Comparison of ENCODE assay signal across 16 cellular contexts in the genomic region with DNA sequence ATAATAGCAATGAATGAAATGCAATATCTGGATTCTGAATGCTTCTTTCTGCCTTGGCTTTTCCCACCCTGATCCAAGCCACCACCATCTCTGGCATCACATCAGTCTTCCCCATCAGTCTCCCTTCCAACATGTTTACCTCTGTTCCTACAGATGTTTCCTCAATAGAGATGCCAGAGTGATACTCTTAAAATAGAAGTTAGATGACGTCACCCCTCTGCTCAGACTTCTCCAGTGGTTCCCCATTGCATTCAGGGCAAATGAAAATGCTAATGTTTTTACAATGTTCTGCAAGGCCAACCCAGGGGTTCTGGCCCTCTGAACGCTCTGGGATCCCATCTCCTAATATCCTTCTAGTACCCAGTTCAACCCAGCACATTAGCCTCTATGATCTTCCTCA.
DNase-seq lines count a peak whose midpoint lies in the region; ATAC-seq and TF ChIP-seq lines count a peak whose summit lies in the region.
"Had no signal": no experiment of that assay in that cellular context is flagged by ENCODE, and none has a peak within 500 bp of the region (broad histone marks: within the 10 kb centered on the region; RNA-seq: fewer than 3 reads in every experiment).

No MANE protein-coding gene starts in this region.

- peak overlapping the region; percentile 27 for H3K4me2 ChIP-seq in BLaER1
- H3K4me2 ChIP-seq: GM23338, KMS-11 had no signal

- ATAC-seq in HG03025 (IDR thresholded peaks at IDR 0.05; ENCODE audit: low FRiP score, unreplicated experiment) (no peak), WTC11 (no peak), HG02852 (IDR thresholded peaks at IDR 0.05; ENCODE audit: unreplicated experiment) (no peak)
- ATAC-seq: GM23338 had no signal

- H3K9me3 Mint-ChIP-seq in WTC11, result no peaks in the 10 kb centered on the region
- H3K9me3 Mint-ChIP-seq: GM23338 had no signal

- H3K36me3 Mint-ChIP-seq in WTC11, result no peaks in the 10 kb centered on the region
- H3K36me3 Mint-ChIP-seq: CD4-positive, CD25-positive, alpha-beta regulatory T cell; IgD-negative memory B cell had no signal

- no peak overlapping the region for H3K27ac Mint-ChIP-seq in WTC11
- H3K27ac Mint-ChIP-seq: CD4-positive, CD25-positive, alpha-beta regulatory T cell; GM23338; IgD-negative memory B cell had no signal

- peaks cover 45% of the 10 kb centered on the region for H3K4me1 ChIP-seq in BLaER1

- no peak overlapping the region for H3K27ac ChIP-seq in BLaER1
- H3K27ac ChIP-seq: KMS-11 had no signal

- no peak overlapping the region for H3K9ac ChIP-seq in BLaER1
- H3K9ac ChIP-seq: KMS-11 had no signal

- TF ChIP-seq CTCF in epithelial cell of esophagus (IDR thresholded peaks at IDR 0.05; ENCODE audit: insufficient read depth, low read depth, low read length, missing control alignments) (no peak), WTC11 (IDR thresholded peaks at IDR 0.05) (no peak)

- no peaks in the 10 kb centered on the region for H3K27me3 Mint-ChIP-seq in WTC11 (ENCODE audit: low read depth)
- H3K27me3 Mint-ChIP-seq: CD4-positive, CD25-positive, alpha-beta regulatory T cell had no signal

- H3K9me3 ChIP-seq in BLaER1, result no peaks in the 10 kb centered on the region
- H3K9me3 ChIP-seq: BE2C had no signal

- H3K4me3 Mint-ChIP-seq in WTC11, result no peak overlapping the region
- H3K4me3 Mint-ChIP-seq: CD4-positive, CD25-positive, alpha-beta regulatory T cell; GM23338; IgD-negative memory B cell had no signal

- POLR2A ChIA-PET in WTC11 (lab: Charles Lee), result no interaction called here

- DNase-seq in EH (ENCODE audit: low read depth) (peak; percentile 7), LHCN-M2 (ENCODE audit: low read depth) (peak; percentile 0), epithelial cell of esophagus (ENCODE audit: low read depth) (peak; percentile 11), WTC11 (ENCODE audit: low spot score) (no peak)
- DNase-seq in activated T-cell treated with anti-CD3 and anti-CD28 coated beads, Interleukin-2, amount 50 U/mL, for 1 hour, result no peak
- DNase-seq: BE2C; CD4-positive, CD25-positive, alpha-beta regulatory T cell; DMS79; GDM1; H7 had no signal

- no peaks in the 10 kb centered on the region for H3K36me3 ChIP-seq in BLaER1

- H3K27me3 ChIP-seq in BLaER1, result no peaks in the 10 kb centered on the region
- H3K27me3 ChIP-seq: BE2C had no signal

- H3K4me3 ChIP-seq in BLaER1, result no peak overlapping the region
- no peak overlapping the region for H3K4me3 ChIP-seq in epithelial cell of esophagus (ENCODE audit: low read length)
- H3K4me3 ChIP-seq: GM23338 had no signal

- no peaks in the 10 kb centered on the region for H4K20me1 ChIP-seq in BLaER1

- H3K4me1 Mint-ChIP-seq in WTC11, result peaks cover 22% of the 10 kb centered on the region
- H3K4me1 Mint-ChIP-seq: CD4-positive, CD25-positive, alpha-beta regulatory T cell; IgD-negative memory B cell had no signal

- CTCF ChIA-PET in WTC11 (lab: Charles Lee), result no interaction called here

TF ChIP-seq in WTC11, 78 proteins besides CTCF, POLR2A, EP300 and RAD21:
- TF ChIP-seq JAZF1 (CRISPR knock-in tag; IDR thresholded peaks at IDR 0.05) (no peak), ZNF219 (CRISPR knock-in tag; IDR thresholded peaks at IDR 0.05; ENCODE audit: borderline replicate concordance) (no peak), ZNF263 (CRISPR knock-in tag; IDR thresholded peaks at IDR 0.05; ENCODE audit: low read depth) (no peak), PRRX2 (CRISPR knock-in tag; IDR thresholded peaks at IDR 0.05) (no peak), NR2C2 (CRISPR knock-in tag; IDR thresholded peaks at IDR 0.05) (no peak), FOXJ3 (CRISPR knock-in tag; IDR thresholded peaks at IDR 0.05; ENCODE audit: borderline replicate concordance) (no peak), SMAD3 (CRISPR knock-in tag; IDR thresholded peaks at IDR 0.05; ENCODE audit: borderline replicate concordance) (no peak), ZNF317 (CRISPR knock-in tag; IDR thresholded peaks at IDR 0.05; ENCODE audit: borderline replicate concordance, low read depth) (no peak), OVOL2 (CRISPR knock-in tag; IDR thresholded peaks at IDR 0.05; ENCODE audit: borderline replicate concordance) (no peak), ZNF121 (CRISPR knock-in tag; IDR thresholded peaks at IDR 0.05) (no peak), GABPB1 (CRISPR knock-in tag; IDR thresholded peaks at IDR 0.05) (no peak)
- TF ChIP-seq, protein P1, sequence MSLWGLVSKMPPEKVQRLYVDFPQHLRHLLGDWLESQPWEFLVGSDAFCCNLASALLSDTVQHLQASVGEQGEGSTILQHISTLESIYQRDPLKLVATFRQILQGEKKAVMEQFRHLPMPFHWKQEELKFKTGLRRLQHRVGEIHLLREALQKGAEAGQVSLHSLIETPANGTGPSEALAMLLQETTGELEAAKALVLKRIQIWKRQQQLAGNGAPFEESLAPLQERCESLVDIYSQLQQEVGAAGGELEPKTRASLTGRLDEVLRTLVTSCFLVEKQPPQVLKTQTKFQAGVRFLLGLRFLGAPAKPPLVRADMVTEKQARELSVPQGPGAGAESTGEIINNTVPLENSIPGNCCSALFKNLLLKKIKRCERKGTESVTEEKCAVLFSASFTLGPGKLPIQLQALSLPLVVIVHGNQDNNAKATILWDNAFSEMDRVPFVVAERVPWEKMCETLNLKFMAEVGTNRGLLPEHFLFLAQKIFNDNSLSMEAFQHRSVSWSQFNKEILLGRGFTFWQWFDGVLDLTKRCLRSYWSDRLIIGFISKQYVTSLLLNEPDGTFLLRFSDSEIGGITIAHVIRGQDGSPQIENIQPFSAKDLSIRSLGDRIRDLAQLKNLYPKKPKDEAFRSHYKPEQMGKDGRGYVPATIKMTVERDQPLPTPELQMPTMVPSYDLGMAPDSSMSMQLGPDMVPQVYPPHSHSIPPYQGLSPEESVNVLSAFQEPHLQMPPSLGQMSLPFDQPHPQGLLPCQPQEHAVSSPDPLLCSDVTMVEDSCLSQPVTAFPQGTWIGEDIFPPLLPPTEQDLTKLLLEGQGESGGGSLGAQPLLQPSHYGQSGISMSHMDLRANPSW (CRISPR knock-in tag; conservative IDR thresholded peaks at IDR 0.05; ENCODE audit: low read depth), result no peak
- TF ChIP-seq, protein P2, sequence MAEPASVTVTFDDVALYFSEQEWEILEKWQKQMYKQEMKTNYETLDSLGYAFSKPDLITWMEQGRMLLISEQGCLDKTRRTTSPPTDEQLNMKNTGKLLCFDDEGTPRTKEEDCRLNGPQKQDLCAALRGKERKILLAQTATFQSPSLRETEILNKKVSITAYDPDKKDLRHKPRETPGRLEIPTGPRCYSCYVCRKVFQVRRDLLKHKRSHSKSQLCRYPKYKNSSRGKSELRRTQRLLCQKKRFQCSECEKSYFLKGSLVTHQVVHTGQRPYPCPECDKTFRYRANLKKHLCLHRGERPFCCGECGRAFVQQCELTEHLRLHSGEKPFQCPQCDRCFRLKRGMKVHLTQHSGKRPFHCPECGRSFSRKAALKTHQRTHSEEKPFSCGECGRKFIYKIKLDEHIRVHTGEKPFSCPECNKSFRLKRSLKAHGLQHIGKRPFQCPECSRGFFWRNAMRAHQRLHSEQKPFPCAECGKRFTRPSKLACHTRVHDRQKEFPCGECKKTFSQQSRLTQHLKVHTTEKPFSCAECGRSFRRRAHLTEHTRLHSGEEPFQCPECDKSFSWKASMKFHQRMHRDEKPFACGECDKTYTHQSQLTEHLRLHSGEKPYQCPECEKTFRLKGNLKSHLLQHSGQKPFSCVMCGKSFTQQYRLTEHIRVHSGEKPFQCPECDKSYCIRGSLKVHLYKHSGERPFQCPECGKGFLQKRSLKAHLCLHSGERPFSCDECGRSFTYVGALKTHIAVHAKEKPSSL (CRISPR knock-in tag; conservative IDR thresholded peaks at IDR 0.05), result no peak
- TF ChIP-seq, protein P3, sequence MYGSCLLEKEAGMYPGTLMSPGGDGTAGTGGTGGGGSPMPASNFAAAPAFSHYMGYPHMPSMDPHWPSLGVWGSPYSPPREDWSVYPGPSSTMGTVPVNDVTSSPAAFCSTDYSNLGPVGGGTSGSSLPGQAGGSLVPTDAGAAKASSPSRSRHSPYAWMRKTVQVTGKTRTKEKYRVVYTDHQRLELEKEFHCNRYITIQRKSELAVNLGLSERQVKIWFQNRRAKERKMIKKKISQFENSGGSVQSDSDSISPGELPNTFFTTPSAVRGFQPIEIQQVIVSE (CRISPR knock-in tag; IDR thresholded peaks at IDR 0.05; ENCODE audit: borderline replicate concordance), result no peak
- TF ChIP-seq, protein P4, sequence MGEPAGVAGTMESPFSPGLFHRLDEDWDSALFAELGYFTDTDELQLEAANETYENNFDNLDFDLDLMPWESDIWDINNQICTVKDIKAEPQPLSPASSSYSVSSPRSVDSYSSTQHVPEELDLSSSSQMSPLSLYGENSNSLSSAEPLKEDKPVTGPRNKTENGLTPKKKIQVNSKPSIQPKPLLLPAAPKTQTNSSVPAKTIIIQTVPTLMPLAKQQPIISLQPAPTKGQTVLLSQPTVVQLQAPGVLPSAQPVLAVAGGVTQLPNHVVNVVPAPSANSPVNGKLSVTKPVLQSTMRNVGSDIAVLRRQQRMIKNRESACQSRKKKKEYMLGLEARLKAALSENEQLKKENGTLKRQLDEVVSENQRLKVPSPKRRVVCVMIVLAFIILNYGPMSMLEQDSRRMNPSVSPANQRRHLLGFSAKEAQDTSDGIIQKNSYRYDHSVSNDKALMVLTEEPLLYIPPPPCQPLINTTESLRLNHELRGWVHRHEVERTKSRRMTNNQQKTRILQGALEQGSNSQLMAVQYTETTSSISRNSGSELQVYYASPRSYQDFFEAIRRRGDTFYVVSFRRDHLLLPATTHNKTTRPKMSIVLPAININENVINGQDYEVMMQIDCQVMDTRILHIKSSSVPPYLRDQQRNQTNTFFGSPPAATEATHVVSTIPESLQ (CRISPR knock-in tag; IDR thresholded peaks at IDR 0.05), result no peak
- TF ChIP-seq, protein P5, sequence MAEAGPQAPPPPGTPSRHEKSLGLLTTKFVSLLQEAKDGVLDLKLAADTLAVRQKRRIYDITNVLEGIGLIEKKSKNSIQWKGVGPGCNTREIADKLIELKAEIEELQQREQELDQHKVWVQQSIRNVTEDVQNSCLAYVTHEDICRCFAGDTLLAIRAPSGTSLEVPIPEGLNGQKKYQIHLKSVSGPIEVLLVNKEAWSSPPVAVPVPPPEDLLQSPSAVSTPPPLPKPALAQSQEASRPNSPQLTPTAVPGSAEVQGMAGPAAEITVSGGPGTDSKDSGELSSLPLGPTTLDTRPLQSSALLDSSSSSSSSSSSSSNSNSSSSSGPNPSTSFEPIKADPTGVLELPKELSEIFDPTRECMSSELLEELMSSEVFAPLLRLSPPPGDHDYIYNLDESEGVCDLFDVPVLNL (CRISPR knock-in tag; IDR thresholded peaks at IDR 0.05; ENCODE audit: borderline replicate concordance, low read depth), result no peak
- TF ChIP-seq, protein P6, sequence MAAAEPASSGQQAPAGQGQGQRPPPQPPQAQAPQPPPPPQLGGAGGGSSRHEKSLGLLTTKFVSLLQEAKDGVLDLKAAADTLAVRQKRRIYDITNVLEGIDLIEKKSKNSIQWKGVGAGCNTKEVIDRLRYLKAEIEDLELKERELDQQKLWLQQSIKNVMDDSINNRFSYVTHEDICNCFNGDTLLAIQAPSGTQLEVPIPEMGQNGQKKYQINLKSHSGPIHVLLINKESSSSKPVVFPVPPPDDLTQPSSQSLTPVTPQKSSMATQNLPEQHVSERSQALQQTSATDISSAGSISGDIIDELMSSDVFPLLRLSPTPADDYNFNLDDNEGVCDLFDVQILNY (CRISPR knock-in tag; IDR thresholded peaks at IDR 0.05), result no peak

Comparison
In these comparisons a context has a peak if more than half of its experiments do, and no peak if none do; other contexts are left out.
1. DNase-seq: peak in EH (single experiment), LHCN-M2 (single experiment) and epithelial cell of esophagus (single experiment); none in WTC11 (single experiment) and activated T-cell treated with anti-CD3 and anti-CD28 coated beads, Interleukin-2, amount 50 U/mL, for 1 hour (single experiment).